Comparison of ENCODE assay signal across 12 cellular contexts in genomic region chr11:34242037-34242625, GRCh38.
A peak's percentile ranks its signal among the peaks of the same experiment; 100 is the strongest.
DNase-seq lines count a peak whose midpoint lies in the region; ATAC-seq, FAIRE-seq and TF ChIP-seq lines count a peak whose summit lies in the region.
"Had no signal": no experiment of that assay in that cellular context is flagged by ENCODE, and none has a peak within 500 bp of the region (broad histone marks: within the 10 kb centered on the region; RNA-seq: fewer than 3 reads in every experiment).

No MANE protein-coding gene starts in this region.

- TF ChIP-seq POLR2A in A549 (IDR thresholded peaks at IDR 0.05; ENCODE audit: low read length) (no peak), transverse colon (IDR thresholded peaks at IDR 0.05) (no peak)

- no peak overlapping the region for H3K4me3 ChIP-seq in A549
- H3K4me3 ChIP-seq in right cardiac atrium (ENCODE audit: low read length): no peak overlapping the region
- no peak overlapping the region for H3K4me3 ChIP-seq in transverse colon

- 63% methylated on average over 11 of the region's 11 CpGs for WGBS in A549 (ENCODE audit: missing lambda C conversion rate)
- WGBS in right cardiac atrium: 61% methylated on average over 11 of the region's 11 CpGs
- WGBS in transverse colon (ENCODE audit: low coverage in 1 of 2), 2 donors: 85% methylated on average over 11 of the region's 11 CpGs; no CpG with 5 or more reads in 1 of the 2 donors

- DNase-seq in A549 (ENCODE audit: low read depth in 1 of 2, low spot score in 1 of 2) (peak; percentile 33 to 65), RPMI7951 (ENCODE audit: low read depth) (peak; percentile 65), right cardiac atrium (peak in 2 of 3 donors; percentile 48 to 69), transverse colon (no peak)
- DNase-seq: activated CD4-positive, alpha-beta T cell treated with anti-CD3 and anti-CD28 coated beads, Interleukin-2, amount 50 U/mL, for 48 hours; CD4-positive, CD25-positive, alpha-beta regulatory T cell; NCI-H1930; SHP77 treated with DMSO at 0.1 percent for 48 hours had no signal

- no peak for TF ChIP-seq EP300 in A549 (IDR thresholded peaks at IDR 0.05)
- no peak for TF ChIP-seq EP300 in transverse colon (IDR thresholded peaks at IDR 0.05; ENCODE audit: low read depth)

- H3K9me3 ChIP-seq in A549 (no peaks in the 10 kb centered on the region), right cardiac atrium (ENCODE audit: control insufficient read depth, low read length) (no peaks in the 10 kb centered on the region), transverse colon (no peaks in the 10 kb centered on the region)

- no peaks in the 10 kb centered on the region for H3K36me3 ChIP-seq in transverse colon

- no peak for TF ChIP-seq RAD21 in A549 (conservative IDR thresholded peaks at IDR 0.05 in 1 of 2, IDR thresholded peaks at IDR 0.05 in 1 of 2)

- in situ Hi-C loops in transverse colon (cut with MboI; ENCODE audit: low pct_ligation_motif_present in 1 of 4, low pct_unique_long_range_greater_than_20kb in 1 of 4, low sequenced_read_pairs in 3 of 4): no loop called here

- POLR2A ChIA-PET in A549 (lab: Yijun Ruan, JAX): interaction anchor here (2.7 kb wide), 1 partner anchor 8 kb away, joined by 7 read pairs; no protein-coding TSS in a partner anchor

- intact Hi-C loops in right cardiac atrium (cut with DNase I): loop anchor here in 1 of 4 donors (10.0 kb wide), 1 partner anchor 113 kb away; the partner anchor contains the start of gene ABTB2
- intact Hi-C loops in transverse colon (cut with DNase I; ENCODE audit: low total_unique reads): no loop called here

- no peak for FAIRE-seq in A549 (lab: Jason Lieb, UNC)

- H3K27me3 ChIP-seq in right cardiac atrium (ENCODE audit: control insufficient read depth, insufficient read depth) (no peaks in the 10 kb centered on the region), transverse colon (no peaks in the 10 kb centered on the region)

- peak overlapping the region; percentile 75 for H3K4me2 ChIP-seq in A549

- ATAC-seq in A549: peak; percentile 16 to 37; a peak in 2 of 6 replicates
- ATAC-seq in GM18868 (IDR thresholded peaks at IDR 0.05; ENCODE audit: unreplicated experiment): peak; percentile 25
- ATAC-seq in right cardiac atrium: peak; percentile 61 to 82
- no peak for ATAC-seq in HG02852 (IDR thresholded peaks at IDR 0.05; ENCODE audit: unreplicated experiment)
- ATAC-seq in HG03469 (IDR thresholded peaks at IDR 0.05; ENCODE audit: unreplicated experiment): no peak
- ATAC-seq in GM21786 (IDR thresholded peaks at IDR 0.05; ENCODE audit: unreplicated experiment): no peak

- H3K4me1 ChIP-seq in A549 (peaks cover 70% of the 10 kb centered on the region), right cardiac atrium (ENCODE audit: control insufficient read depth, insufficient read depth, low read length) (peaks cover 12% of the 10 kb centered on the region), transverse colon (peaks cover 0 to 27% (median 16%) of the 10 kb centered on the region in 4 donors)

- CTCF ChIA-PET in A549 (lab: Yijun Ruan, JAX): interaction anchor here (0.8 to 4.8 kb wide), 3 partner anchors 68 to 250 kb away, joined by 4 to 16 read pairs (median 5); no protein-coding TSS in a partner anchor

- no peak for TF ChIP-seq CTCF in A549 (IDR thresholded peaks at IDR 0.05)
- TF ChIP-seq CTCF in transverse colon (IDR thresholded peaks at IDR 0.05): no peak

- H3K27ac ChIP-seq in A549 (peak overlapping the region; percentile 80 to 92), right cardiac atrium (ENCODE audit: low read length) (no peak overlapping the region), transverse colon (peak overlapping the region in 1 of 4 donors; percentile 65)

TF ChIP-seq in A549, 52 proteins besides CTCF, POLR2A, EP300 and RAD21:
- TF ChIP-seq E2F6 (IDR thresholded peaks at IDR 0.05; ENCODE audit: borderline replicate concordance, low read depth) (no peak), MAX (IDR thresholded peaks at IDR 0.05) (0 out of 2 replicates have a peak, but pooled peaks have one; percentile 47)

Comparison
In these comparisons a context has a peak if more than half of its experiments do, and no peak if none do; other contexts are left out.
1. ATAC-seq: peak in A549 (2 of 2), GM18868 (single experiment) and right cardiac atrium (2 of 2); none in HG02852 (single experiment), HG03469 (single experiment) and GM21786 (single experiment).